In genomic region chr18:46946656-46947282, GRCh38 we compare ENCODE assay signal across 9 cellular contexts. TPM values are rescaled to one million over a fixed set of nuclear protein-coding genes. Genes with fewer than 3 reads are reported as not detected.
A peak's percentile ranks its signal among the peaks of the same experiment; 100 is the strongest.
DNase-seq lines count a peak whose midpoint lies in the region; ATAC-seq, FAIRE-seq and TF ChIP-seq lines count a peak whose summit lies in the region.
"Had no signal": no experiment of that assay in that cellular context is flagged by ENCODE, and none has a peak within 500 bp of the region (broad histone marks: within the 10 kb centered on the region; RNA-seq: fewer than 3 reads in every experiment).

No MANE protein-coding gene starts in this region.

- peaks cover 11% of the 10 kb centered on the region for H3K27me3 Mint-ChIP-seq in central memory CD8-positive, alpha-beta T cell

- peak; percentile 96 for ATAC-seq in GM21619 (IDR thresholded peaks at IDR 0.05; ENCODE audit: unreplicated experiment)
- peak; percentile 75 for ATAC-seq in central memory CD8-positive, alpha-beta T cell (replicated peaks; ENCODE audit: extremely low read depth, poor library complexity, severe bottlenecking)

- peak overlapping the region; percentile 37 to 53 (median 43) for H3K4me3 ChIP-seq in skin epidermis

- TF ChIP-seq POLR2A in H54 (IDR thresholded peaks at IDR 0.05; ENCODE audit: low read depth, low read length) = no peak

- no peaks in the 10 kb centered on the region for H3K36me3 Mint-ChIP-seq in central memory CD8-positive, alpha-beta T cell (ENCODE audit: insufficient read depth)

- H3K4me3 Mint-ChIP-seq in central memory CD8-positive, alpha-beta T cell = no peak overlapping the region
- H3K4me3 Mint-ChIP-seq: T-helper 1 cell treated with Interleukin-12 subunit alpha and Interleukin-12 subunit beta and Interleukin-4 antibody, amounts not matched to agents 30 μg/mL and 1 μg/mL, for 36 hours had no signal

- no peak overlapping the region for H3K27ac ChIP-seq in skin epidermis

- H3K9me3 Mint-ChIP-seq in central memory CD8-positive, alpha-beta T cell = no peaks in the 10 kb centered on the region
- H3K9me3 Mint-ChIP-seq: T-helper 1 cell treated with Interleukin-12 subunit alpha and Interleukin-12 subunit beta and Interleukin-4 antibody, amounts not matched to agents 30 μg/mL and 1 μg/mL, for 36 hours had no signal

- DNase-seq in DMS53 treated with DMSO at 0.1 percent for 48 hours (lab: John Stamatoyannopoulos, UW; ENCODE audit: unreplicated experiment) (peak; percentile 98), LHCN-M2 (ENCODE audit: low read depth) (peak; percentile 86), UCSD-AML1 (lab: John Stamatoyannopoulos, UW; ENCODE audit: unreplicated experiment) (peak; percentile 73), islet precursor cell (peak; percentile 96), H54 (ENCODE audit: insufficient read length, low spot score) (no peak)
- peak in 1 of 2 donors; percentile 11 for DNase-seq in central memory CD8-positive, alpha-beta T cell (ENCODE audit: low spot score in 2 of 2)

- no peaks in the 10 kb centered on the region for H3K4me1 Mint-ChIP-seq in central memory CD8-positive, alpha-beta T cell

- H3K27ac Mint-ChIP-seq in central memory CD8-positive, alpha-beta T cell (ENCODE audit: low read depth) = no peak overlapping the region
- H3K27ac Mint-ChIP-seq: T-helper 1 cell treated with Interleukin-12 subunit alpha and Interleukin-12 subunit beta and Interleukin-4 antibody, amounts not matched to agents 30 μg/mL and 1 μg/mL, for 36 hours had no signal

- FAIRE-seq in H54 (lab: Jason Lieb, UNC) = no peak

RNA-seq across cellular contexts. Expression of gene KATNAL2, which starts 29.4 kb away (rescaled TPM):
- total RNA-seq in LHCN-M2 (2014; rRNA removed) = 18.1 and 19.4 TPM in 2 replicates
- polyA plus RNA-seq in LHCN-M2 (2012) = 7.9 TPM

RNA-seq across cellular contexts. Expression of gene PIAS2, which starts 29.5 kb away (rescaled TPM):
- total RNA-seq in LHCN-M2 (2014; rRNA removed) = 27.1 and 32.1 TPM in 2 replicates
- 12.4 TPM for polyA plus RNA-seq in LHCN-M2 (2012)
